In the genomic region with DNA sequence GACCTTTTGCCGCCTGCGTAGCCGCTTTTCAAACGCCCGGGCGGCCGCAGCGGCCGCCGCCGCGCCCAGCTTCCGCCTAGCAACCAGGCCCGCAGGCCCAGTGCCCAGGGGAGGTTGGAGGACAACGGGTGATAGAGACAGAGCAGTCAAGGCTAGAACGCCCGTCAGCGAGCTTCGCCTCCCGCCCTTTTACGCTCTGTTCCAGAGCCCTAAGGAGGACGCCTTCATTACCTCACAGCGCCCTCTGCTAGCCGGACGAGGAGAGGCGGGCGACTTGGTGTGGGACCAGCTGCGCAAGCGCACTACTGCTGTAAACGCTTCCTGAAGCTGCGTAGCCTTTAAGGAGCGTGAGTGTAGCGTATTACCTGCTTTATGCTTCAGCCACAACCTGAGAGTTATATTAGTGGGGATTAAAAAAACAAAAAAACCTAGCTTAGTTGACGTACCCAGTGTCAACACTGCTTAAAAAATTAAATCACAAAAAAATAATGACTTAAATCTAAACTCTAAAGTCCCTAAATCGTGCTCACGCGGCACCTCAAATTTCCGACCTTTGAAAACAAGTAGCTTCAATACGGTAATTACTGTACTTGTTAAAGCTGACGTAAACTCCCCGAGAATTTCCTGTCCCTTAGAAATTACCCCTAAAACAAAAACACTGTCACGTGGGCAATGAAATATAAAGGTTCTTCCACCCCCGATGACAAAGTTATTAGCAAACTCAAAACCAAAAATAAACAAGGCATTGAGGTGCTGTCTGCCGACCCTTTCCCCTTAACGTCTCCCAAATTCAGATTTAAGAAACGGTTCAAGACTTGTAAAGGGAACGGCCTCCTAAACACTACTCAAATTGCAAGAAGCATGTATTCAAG, we compare ENCODE assay signal across 1 cellular context.
TF ChIP-seq lines count a peak whose summit lies in the region.

A gene (minus strand): TSS at position 126 of the 872 bp plus-strand sequence. CDS start 405 bp downstream, outside the sequence.

TF ChIP-seq in HepG2, 621 proteins besides CTCF, POLR2A, EP300 and RAD21 (continued from another document and continues in another):
- TF ChIP-seq ZNF616 (CRISPR knock-in tag; IDR thresholded peaks at IDR 0.05; ENCODE audit: low read depth) (no peak), KAT2B (IDR thresholded peaks at IDR 0.05; ENCODE audit: borderline replicate concordance, low read depth, low read length) (no peak), ZNF431 (CRISPR knock-in tag; IDR thresholded peaks at IDR 0.05; ENCODE audit: borderline replicate concordance, low read depth) (no peak), TCF12 (IDR thresholded peaks at IDR 0.05) (no peak), TCF12 (CRISPR knock-in tag; IDR thresholded peaks at IDR 0.05) (no peak), ZNF570 (CRISPR knock-in tag; IDR thresholded peaks at IDR 0.05; ENCODE audit: borderline replicate concordance) (no peak), ZNF761 (CRISPR knock-in tag; conservative IDR thresholded peaks at IDR 0.05) (peak; percentile 7; the same call in 1 of the 2 replicates), SP140L (CRISPR knock-in tag; IDR thresholded peaks at IDR 0.05; ENCODE audit: borderline replicate concordance) (no peak), ADNP (CRISPR knock-in tag; IDR thresholded peaks at IDR 0.05) (no peak), ZFP62 (CRISPR knock-in tag; IDR thresholded peaks at IDR 0.05) (no peak), ZNF264 (CRISPR knock-in tag; IDR thresholded peaks at IDR 0.05) (peak; percentile 69), ZNF839 (CRISPR knock-in tag; IDR thresholded peaks at IDR 0.05; ENCODE audit: borderline replicate concordance) (no peak), ZSCAN29 (CRISPR knock-in tag; conservative IDR thresholded peaks at IDR 0.05) (peak; percentile 76; the same call in 1 of the 2 replicates), NCOA5 (CRISPR knock-in tag; IDR thresholded peaks at IDR 0.05) (0 out of 2 replicates have a peak, but pooled peaks have one; percentile 35), RXRA (CRISPR knock-in tag; IDR thresholded peaks at IDR 0.05) (no peak; the same call in 1 of the 2 replicates), PAWR (CRISPR knock-in tag; IDR thresholded peaks at IDR 0.05; ENCODE audit: borderline replicate concordance) (no peak), ONECUT2 (CRISPR knock-in tag; IDR thresholded peaks at IDR 0.05) (no peak), HNRNPL (IDR thresholded peaks at IDR 0.05; ENCODE audit: low read depth, low read length) (peak; percentile 54; the same call in 1 of the 2 replicates), ZEB1 (IDR thresholded peaks at IDR 0.05; ENCODE audit: insufficient replicate concordance, low read depth) (no peak), ZFP36 (IDR thresholded peaks at IDR 0.05; ENCODE audit: borderline replicate concordance, low read depth, low read length, partially characterized antibody) (no peak), TBL1XR1 (IDR thresholded peaks at IDR 0.05; ENCODE audit: borderline replicate concordance, low read length, partially characterized antibody) (no peak), HNRNPLL (IDR thresholded peaks at IDR 0.05; ENCODE audit: low read depth, low read length, poor library complexity, severe bottlenecking) (peak; percentile 93), SRF (IDR thresholded peaks at IDR 0.05; ENCODE audit: low read depth, low read length) (no peak), ZNF430 (CRISPR knock-in tag; IDR thresholded peaks at IDR 0.05) (peak; percentile 96), SMC3 (IDR thresholded peaks at IDR 0.05; ENCODE audit: low read length) (peak; percentile 51), NFE2 (CRISPR knock-in tag; IDR thresholded peaks at IDR 0.05) (no peak), ASH2L (IDR thresholded peaks at IDR 0.05; ENCODE audit: insufficient read length, low read depth, low read length) (no peak), ZNF883 (CRISPR knock-in tag; IDR thresholded peaks at IDR 0.05; ENCODE audit: not compliant biosample characterization) (peak; percentile 24), ELF1 (CRISPR knock-in tag; IDR thresholded peaks at IDR 0.05) (peak; percentile 87), GATAD2A (CRISPR knock-in tag; IDR thresholded peaks at IDR 0.05) (peak; percentile 86), IKZF4 (CRISPR knock-in tag; IDR thresholded peaks at IDR 0.05; ENCODE audit: borderline replicate concordance, low read depth, not compliant biosample characterization) (no peak), ERF (CRISPR knock-in tag; IDR thresholded peaks at IDR 0.05) (peak; percentile 54; the same call in 1 of the 2 replicates), TSC22D2 (CRISPR knock-in tag; IDR thresholded peaks at IDR 0.05; ENCODE audit: borderline replicate concordance) (peak; percentile 69; the same call in 1 of the 2 replicates), HIVEP1 (CRISPR knock-in tag; IDR thresholded peaks at IDR 0.05) (no peak), ZNF766 (CRISPR knock-in tag; IDR thresholded peaks at IDR 0.05; ENCODE audit: borderline replicate concordance) (no peak; the same call in 1 of the 2 replicates), NAIF1 (CRISPR knock-in tag; IDR thresholded peaks at IDR 0.05; ENCODE audit: borderline replicate concordance) (peak; percentile 95), NR2F1 (CRISPR knock-in tag; IDR thresholded peaks at IDR 0.05) (no peak), CHD2 (IDR thresholded peaks at IDR 0.05; ENCODE audit: low read depth, low read length) (peak; percentile 49; the same call in 1 of the 2 replicates), TRIM24 (CRISPR knock-in tag; IDR thresholded peaks at IDR 0.05) (0 out of 2 replicates have a peak, but pooled peaks have one; percentile 65), ZBTB8A (CRISPR knock-in tag; IDR thresholded peaks at IDR 0.05; ENCODE audit: borderline replicate concordance, low read depth) (no peak), TBX2 (CRISPR knock-in tag; IDR thresholded peaks at IDR 0.05; ENCODE audit: borderline replicate concordance) (peak; percentile 89)
- TF ChIP-seq, protein P1, sequence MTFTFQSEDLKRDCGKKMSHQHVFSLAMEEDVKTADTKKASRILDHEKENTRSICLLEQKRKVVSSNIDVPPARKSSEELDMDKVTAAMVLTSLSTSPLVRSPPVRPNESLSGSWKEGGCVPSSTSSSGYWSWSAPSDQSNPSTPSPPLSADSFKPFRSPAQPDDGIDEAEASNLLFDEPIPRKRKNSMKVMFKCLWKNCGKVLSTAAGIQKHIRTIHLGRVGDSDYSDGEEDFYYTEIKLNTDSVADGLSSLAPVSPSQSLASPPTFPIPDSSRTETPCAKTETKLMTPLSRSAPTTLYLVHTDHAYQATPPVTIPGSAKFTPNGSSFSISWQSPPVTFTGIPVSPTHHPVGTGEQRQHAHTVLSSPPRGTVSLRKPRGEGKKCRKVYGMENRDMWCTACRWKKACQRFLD (CRISPR knock-in tag; IDR thresholded peaks at IDR 0.05; ENCODE audit: borderline replicate concordance): no peak
- TF ChIP-seq, protein P2, sequence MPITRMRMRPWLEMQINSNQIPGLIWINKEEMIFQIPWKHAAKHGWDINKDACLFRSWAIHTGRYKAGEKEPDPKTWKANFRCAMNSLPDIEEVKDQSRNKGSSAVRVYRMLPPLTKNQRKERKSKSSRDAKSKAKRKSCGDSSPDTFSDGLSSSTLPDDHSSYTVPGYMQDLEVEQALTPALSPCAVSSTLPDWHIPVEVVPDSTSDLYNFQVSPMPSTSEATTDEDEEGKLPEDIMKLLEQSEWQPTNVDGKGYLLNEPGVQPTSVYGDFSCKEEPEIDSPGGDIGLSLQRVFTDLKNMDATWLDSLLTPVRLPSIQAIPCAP (CRISPR knock-in tag; IDR thresholded peaks at IDR 0.05; ENCODE audit: low read depth): no peak
- TF ChIP-seq, protein P3, sequence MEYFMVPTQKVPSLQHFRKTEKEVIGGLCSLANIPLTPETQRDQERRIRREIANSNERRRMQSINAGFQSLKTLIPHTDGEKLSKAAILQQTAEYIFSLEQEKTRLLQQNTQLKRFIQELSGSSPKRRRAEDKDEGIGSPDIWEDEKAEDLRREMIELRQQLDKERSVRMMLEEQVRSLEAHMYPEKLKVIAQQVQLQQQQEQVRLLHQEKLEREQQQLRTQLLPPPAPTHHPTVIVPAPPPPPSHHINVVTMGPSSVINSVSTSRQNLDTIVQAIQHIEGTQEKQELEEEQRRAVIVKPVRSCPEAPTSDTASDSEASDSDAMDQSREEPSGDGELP (IDR thresholded peaks at IDR 0.05; ENCODE audit: borderline replicate concordance, low read depth): peak; percentile 23; the same call in 1 of the 2 replicates
- TF ChIP-seq, protein P4, sequence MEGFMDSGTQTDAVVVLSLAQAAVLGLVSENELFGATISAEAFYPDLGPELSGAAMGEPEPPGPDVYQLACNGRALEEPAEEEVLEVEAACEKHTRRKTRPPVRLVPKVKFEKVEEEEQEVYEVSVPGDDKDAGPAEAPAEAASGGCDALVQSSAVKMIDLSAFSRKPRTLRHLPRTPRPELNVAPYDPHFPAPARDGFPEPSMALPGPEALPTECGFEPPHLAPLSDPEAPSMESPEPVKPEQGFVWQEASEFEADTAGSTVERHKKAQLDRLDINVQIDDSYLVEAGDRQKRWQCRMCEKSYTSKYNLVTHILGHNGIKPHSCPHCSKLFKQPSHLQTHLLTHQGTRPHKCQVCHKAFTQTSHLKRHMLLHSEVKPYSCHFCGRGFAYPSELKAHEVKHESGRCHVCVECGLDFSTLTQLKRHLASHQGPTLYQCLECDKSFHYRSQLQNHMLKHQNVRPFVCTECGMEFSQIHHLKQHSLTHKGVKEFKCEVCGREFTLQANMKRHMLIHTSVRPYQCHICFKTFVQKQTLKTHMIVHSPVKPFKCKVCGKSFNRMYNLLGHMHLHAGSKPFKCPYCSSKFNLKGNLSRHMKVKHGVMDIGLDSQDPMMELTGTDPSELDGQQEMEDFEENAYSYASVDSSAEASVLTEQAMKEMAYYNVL (CRISPR knock-in tag; IDR thresholded peaks at IDR 0.05; ENCODE audit: borderline replicate concordance): peak; percentile 80; the same call in 1 of the 2 replicates
- TF ChIP-seq, protein P5, sequence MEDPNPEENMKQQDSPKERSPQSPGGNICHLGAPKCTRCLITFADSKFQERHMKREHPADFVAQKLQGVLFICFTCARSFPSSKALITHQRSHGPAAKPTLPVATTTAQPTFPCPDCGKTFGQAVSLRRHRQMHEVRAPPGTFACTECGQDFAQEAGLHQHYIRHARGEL (CRISPR knock-in tag; IDR thresholded peaks at IDR 0.05): no peak
- TF ChIP-seq, protein P6, sequence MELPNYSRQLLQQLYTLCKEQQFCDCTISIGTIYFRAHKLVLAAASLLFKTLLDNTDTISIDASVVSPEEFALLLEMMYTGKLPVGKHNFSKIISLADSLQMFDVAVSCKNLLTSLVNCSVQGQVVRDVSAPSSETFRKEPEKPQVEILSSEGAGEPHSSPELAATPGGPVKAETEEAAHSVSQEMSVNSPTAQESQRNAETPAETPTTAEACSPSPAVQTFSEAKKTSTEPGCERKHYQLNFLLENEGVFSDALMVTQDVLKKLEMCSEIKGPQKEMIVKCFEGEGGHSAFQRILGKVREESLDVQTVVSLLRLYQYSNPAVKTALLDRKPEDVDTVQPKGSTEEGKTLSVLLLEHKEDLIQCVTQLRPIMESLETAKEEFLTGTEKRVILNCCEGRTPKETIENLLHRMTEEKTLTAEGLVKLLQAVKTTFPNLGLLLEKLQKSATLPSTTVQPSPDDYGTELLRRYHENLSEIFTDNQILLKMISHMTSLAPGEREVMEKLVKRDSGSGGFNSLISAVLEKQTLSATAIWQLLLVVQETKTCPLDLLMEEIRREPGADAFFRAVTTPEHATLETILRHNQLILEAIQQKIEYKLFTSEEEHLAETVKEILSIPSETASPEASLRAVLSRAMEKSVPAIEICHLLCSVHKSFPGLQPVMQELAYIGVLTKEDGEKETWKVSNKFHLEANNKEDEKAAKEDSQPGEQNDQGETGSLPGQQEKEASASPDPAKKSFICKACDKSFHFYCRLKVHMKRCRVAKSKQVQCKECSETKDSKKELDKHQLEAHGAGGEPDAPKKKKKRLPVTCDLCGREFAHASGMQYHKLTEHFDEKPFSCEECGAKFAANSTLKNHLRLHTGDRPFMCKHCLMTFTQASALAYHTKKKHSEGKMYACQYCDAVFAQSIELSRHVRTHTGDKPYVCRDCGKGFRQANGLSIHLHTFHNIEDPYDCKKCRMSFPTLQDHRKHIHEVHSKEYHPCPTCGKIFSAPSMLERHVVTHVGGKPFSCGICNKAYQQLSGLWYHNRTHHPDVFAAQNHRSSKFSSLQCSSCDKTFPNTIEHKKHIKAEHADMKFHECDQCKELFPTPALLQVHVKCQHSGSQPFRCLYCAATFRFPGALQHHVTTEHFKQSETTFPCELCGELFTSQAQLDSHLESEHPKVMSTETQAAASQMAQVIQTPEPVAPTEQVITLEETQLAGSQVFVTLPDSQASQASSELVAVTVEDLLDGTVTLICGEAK (IDR thresholded peaks at IDR 0.05): no peak
- TF ChIP-seq, protein P6 (CRISPR knock-in tag; IDR thresholded peaks at IDR 0.05): peak; percentile 81
- TF ChIP-seq, protein P7, sequence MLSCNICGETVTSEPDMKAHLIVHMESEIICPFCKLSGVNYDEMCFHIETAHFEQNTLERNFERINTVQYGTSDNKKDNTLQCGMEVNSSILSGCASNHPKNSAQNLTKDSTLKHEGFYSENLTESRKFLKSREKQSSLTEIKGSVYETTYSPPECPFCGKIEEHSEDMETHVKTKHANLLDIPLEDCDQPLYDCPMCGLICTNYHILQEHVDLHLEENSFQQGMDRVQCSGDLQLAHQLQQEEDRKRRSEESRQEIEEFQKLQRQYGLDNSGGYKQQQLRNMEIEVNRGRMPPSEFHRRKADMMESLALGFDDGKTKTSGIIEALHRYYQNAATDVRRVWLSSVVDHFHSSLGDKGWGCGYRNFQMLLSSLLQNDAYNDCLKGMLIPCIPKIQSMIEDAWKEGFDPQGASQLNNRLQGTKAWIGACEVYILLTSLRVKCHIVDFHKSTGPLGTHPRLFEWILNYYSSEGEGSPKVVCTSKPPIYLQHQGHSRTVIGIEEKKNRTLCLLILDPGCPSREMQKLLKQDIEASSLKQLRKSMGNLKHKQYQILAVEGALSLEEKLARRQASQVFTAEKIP (CRISPR knock-in tag; IDR thresholded peaks at IDR 0.05; ENCODE audit: borderline replicate concordance): no peak
